ENCODE assay signal across 19 cellular contexts in the genomic region with DNA sequence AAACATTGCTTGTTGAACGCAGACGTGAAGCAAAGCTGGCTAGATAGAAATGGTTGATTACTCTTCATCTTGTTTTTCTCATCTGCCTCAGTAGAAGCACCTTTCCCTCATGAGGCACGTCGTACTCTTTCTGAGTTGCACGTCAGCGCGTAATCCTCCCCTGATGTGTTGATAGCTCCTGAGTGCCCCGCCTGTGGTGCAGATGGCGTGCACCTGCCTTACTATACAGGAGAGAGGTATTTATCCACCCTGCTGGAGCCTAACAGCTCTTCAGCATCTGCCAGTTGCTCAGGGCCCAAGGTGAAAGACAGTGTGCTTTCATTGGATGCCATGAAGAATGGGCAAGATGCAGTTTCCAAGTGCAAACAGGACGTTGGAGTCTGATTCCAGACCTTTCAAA. TPM values are rescaled to one million over a fixed set of nuclear protein-coding genes. Genes with fewer than 3 reads are reported as not detected.
DNase-seq lines count a peak whose midpoint lies in the region; ATAC-seq and TF ChIP-seq lines count a peak whose summit lies in the region.
"Had no signal": no experiment of that assay in that cellular context is flagged by ENCODE, and none has a peak within 500 bp of the region (broad histone marks: within the 10 kb centered on the region; RNA-seq: fewer than 3 reads in every experiment).

No MANE protein-coding gene starts in this region.

- WGBS in ectodermal cell, 2 experiments: 96 to 97% methylated on average over 10 of the region's 10 CpGs
- 92% methylated on average over 10 of the region's 10 CpGs for WGBS in esophagus muscularis mucosa

- H3K27ac ChIP-seq in ectodermal cell (ENCODE audit: insufficient read depth, low read depth, low read length, poor library complexity, severe bottlenecking) (peak overlapping the region; percentile 16), esophagus muscularis mucosa (replicated peaks in 1 of 4) (no peak overlapping the region)
- H3K27ac ChIP-seq: coronary artery, prostate gland, skin epidermis, vagina had no signal

- H3K27me3 ChIP-seq in ectodermal cell (ENCODE audit: control insufficient read depth, insufficient read depth, low read length, poor library complexity, severe bottlenecking) (no peaks in the 10 kb centered on the region), esophagus muscularis mucosa (no peaks in the 10 kb centered on the region)
- H3K27me3 ChIP-seq: vagina had no signal

- no peak for TF ChIP-seq CTCF in esophagus muscularis mucosa (IDR thresholded peaks at IDR 0.05)

- no peak for TF ChIP-seq POLR2A in esophagus muscularis mucosa (IDR thresholded peaks at IDR 0.05; ENCODE audit: low read depth)

- ATAC-seq in HG02588 (IDR thresholded peaks at IDR 0.05; ENCODE audit: unreplicated experiment) (no peak), HG02973 (IDR thresholded peaks at IDR 0.05; ENCODE audit: unreplicated experiment) (no peak)
- ATAC-seq: natural killer cell had no signal

- peak; percentile 58 for DNase-seq in NCI-H1092 (lab: John Stamatoyannopoulos, UW)
- peak; percentile 71 for DNase-seq in NCI-H187 treated with DMSO at 0.1 percent for 48 hours (lab: John Stamatoyannopoulos, UW)
- DNase-seq in NCI-H524 (lab: John Stamatoyannopoulos, UW): peak; percentile 90 to 97
- DNase-seq in esophagus muscularis mucosa (ENCODE audit: extremely low spot score): no peak
- DNase-seq: activated CD4-positive, alpha-beta T cell treated with anti-CD3 and anti-CD28 coated beads for 48 hours; activated T-cell treated with anti-CD3 and anti-CD28 coated beads, Interleukin-2, amount 50 U/mL, for 48 hours; hypothalamus; kidney; mesenchymal stem cell; natural killer cell; RPMI8226; stimulated activated CD8-positive, alpha-beta memory T cell treated with anti-CD3 and anti-CD28 coated beads, Interleukin-4, amount 100 ng/mL, for 48 hours had no signal

- no peaks in the 10 kb centered on the region for H3K4me1 ChIP-seq in ectodermal cell (ENCODE audit: control insufficient read depth, insufficient read depth, low read length)
- no peaks in the 10 kb centered on the region for H3K4me1 ChIP-seq in esophagus muscularis mucosa
- H3K4me1 ChIP-seq: prostate gland, vagina had no signal

- H3K9me3 ChIP-seq in ectodermal cell (ENCODE audit: control insufficient read depth, low read length) (no peaks in the 10 kb centered on the region), esophagus muscularis mucosa (no peaks in the 10 kb centered on the region)
- H3K9me3 ChIP-seq: prostate gland, vagina had no signal

- H3K4me3 ChIP-seq in ectodermal cell (ENCODE audit: insufficient read depth, low read depth, low read length) (no peak overlapping the region), esophagus muscularis mucosa (no peak overlapping the region)
- H3K4me3 ChIP-seq: coronary artery, prostate gland, skin epidermis, vagina had no signal

- intact Hi-C loops in esophagus muscularis mucosa (cut with DNase I): no loop called here

- H3K36me3 ChIP-seq in ectodermal cell (ENCODE audit: control insufficient read depth, insufficient read depth, low read length) (peaks cover 76% of the 10 kb centered on the region), esophagus muscularis mucosa (peaks cover 73 to 100% (median 99%) of the 10 kb centered on the region in 4 donors)

- no peak for TF ChIP-seq EP300 in esophagus muscularis mucosa (IDR thresholded peaks at IDR 0.05)

RNA-seq across cellular contexts. Expression of gene MAP6D1, which starts 18.0 kb away (rescaled TPM):
- 2.4 TPM for polyA plus RNA-seq in ectodermal cell (2013, experiment 1 of 4)
- polyA plus RNA-seq in ectodermal cell (2013, experiment 2 of 4): 3.1 TPM
- 4.4 TPM for polyA plus RNA-seq in ectodermal cell (2013, experiment 3 of 4)
- 4.1 TPM for polyA plus RNA-seq in ectodermal cell (2013, experiment 4 of 4)
- total RNA-seq in esophagus muscularis mucosa: 1 to 10 TPM in 3 of 4 donors, under 1 TPM in 1; 0.42 to 2.9 (median 2.4) TPM
- total RNA-seq: vagina had no signal
